ENCODE assay signal across 9 cellular contexts in the genomic region with DNA sequence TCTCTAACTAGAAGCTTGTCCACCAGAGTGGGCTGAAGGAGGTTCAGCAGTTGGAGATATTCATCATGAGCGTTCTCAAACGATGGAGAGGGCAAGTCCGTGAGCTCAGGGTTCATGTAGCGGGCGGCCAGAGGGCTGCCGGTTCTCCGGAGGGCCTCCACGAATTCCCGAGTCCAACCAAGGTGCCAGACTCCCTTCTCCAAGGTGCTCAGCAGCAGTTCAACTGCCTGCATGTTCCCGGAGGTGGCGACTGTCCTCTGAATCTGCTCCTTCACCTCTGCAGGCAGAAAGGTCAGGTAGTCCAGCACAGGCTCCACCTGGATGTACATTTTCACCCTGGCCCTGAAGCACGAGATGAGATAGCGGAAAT. TPM values are rescaled to one million over a fixed set of nuclear protein-coding genes. Genes with fewer than 3 reads are reported as not detected.
A peak's percentile ranks its signal among the peaks of the same experiment; 100 is the strongest.
DNase-seq lines count a peak whose midpoint lies in the region; ATAC-seq, FAIRE-seq and TF ChIP-seq lines count a peak whose summit lies in the region.
"Had no signal": no experiment of that assay in that cellular context is flagged by ENCODE, and none has a peak within 500 bp of the region (broad histone marks: within the 10 kb centered on the region; RNA-seq: fewer than 3 reads in every experiment).

No MANE protein-coding gene starts in this region.

- peak overlapping the region; percentile 95 for H3K4me3 Mint-ChIP-seq in HFFc6
- H3K4me3 Mint-ChIP-seq in activated naive CD4-positive, alpha-beta T cell treated with anti-CD3 and anti-CD28 coated beads for 36 hours, result peak overlapping the region; percentile 94

- peaks cover 19% of the 10 kb centered on the region for H3K4me1 Mint-ChIP-seq in HFFc6 (ENCODE audit: low read depth)
- peaks cover 53% of the 10 kb centered on the region for H3K4me1 Mint-ChIP-seq in activated naive CD4-positive, alpha-beta T cell treated with anti-CD3 and anti-CD28 coated beads for 36 hours (ENCODE audit: low read depth)

- H3K27me3 Mint-ChIP-seq in HFFc6 (ENCODE audit: insufficient read depth), result no peaks in the 10 kb centered on the region
- H3K27me3 Mint-ChIP-seq in activated naive CD4-positive, alpha-beta T cell treated with anti-CD3 and anti-CD28 coated beads for 36 hours (ENCODE audit: low read depth), result no peaks in the 10 kb centered on the region

- H3K4me3 ChIP-seq in retinal pigment epithelial cell (ENCODE audit: low read length), result peak overlapping the region; percentile 69

- CTCF ChIA-PET in activated naive CD4-positive, alpha-beta T cell treated with anti-CD3 and anti-CD28 coated beads for 36 hours (lab: Charles Lee), result interaction anchor here (1.0 kb wide), 1 partner anchor 20 kb away, joined by 3 read pairs; no protein-coding TSS in a partner anchor

- H3K36me3 Mint-ChIP-seq in HFFc6 (ENCODE audit: low read depth), result no peaks in the 10 kb centered on the region
- H3K36me3 Mint-ChIP-seq in activated naive CD4-positive, alpha-beta T cell treated with anti-CD3 and anti-CD28 coated beads for 36 hours (ENCODE audit: low read depth), result peaks cover 17% of the 10 kb centered on the region

- TF ChIP-seq CTCF in HFFc6 (IDR thresholded peaks at IDR 0.05), result no peak
- no peak for TF ChIP-seq CTCF in retinal pigment epithelial cell (conservative IDR thresholded peaks at IDR 0.05; ENCODE audit: low read depth, low read length)

- DNase-seq in HFFc6 (peak; percentile 8), NCI-H226 (peak; percentile 18), left cardiac atrium (peak; percentile 27), retinal pigment epithelial cell (ENCODE audit: low read depth) (no peak), GM12892 (ENCODE audit: insufficient read length) (no peak), cerebellum (ENCODE audit: low spot score) (no peak)
- peak; percentile 48 for DNase-seq in activated naive CD4-positive, alpha-beta T cell treated with anti-CD3 and anti-CD28 coated beads for 36 hours

- peak overlapping the region; percentile 87 for H3K27ac Mint-ChIP-seq in HFFc6
- peak overlapping the region; percentile 88 for H3K27ac Mint-ChIP-seq in activated naive CD4-positive, alpha-beta T cell treated with anti-CD3 and anti-CD28 coated beads for 36 hours

- H3K9me3 Mint-ChIP-seq in HFFc6, result no peaks in the 10 kb centered on the region
- no peaks in the 10 kb centered on the region for H3K9me3 Mint-ChIP-seq in activated naive CD4-positive, alpha-beta T cell treated with anti-CD3 and anti-CD28 coated beads for 36 hours

- no peak for FAIRE-seq in GM12892 (lab: Jason Lieb, UNC)
- FAIRE-seq: frontal cortex had no signal

- peak; percentile 5 for ATAC-seq in GM18502 (IDR thresholded peaks at IDR 0.05; ENCODE audit: poor library complexity, unreplicated experiment)
- ATAC-seq in left cardiac atrium, result peak; percentile 32 to 45

- intact Hi-C loops in activated naive CD4-positive, alpha-beta T cell treated with anti-CD3 and anti-CD28 coated beads for 36 hours (cut with micrococcal nuclease), result loop anchor here (1.0 to 5.0 kb wide), 9 partner anchors 17 to 1158 kb away; partner anchors contain the start of genes DPP4, GCA and TANK
- intact Hi-C loops in left cardiac atrium (cut with DNase I), result no loop called here

- no peak for TF ChIP-seq POLR2A in GM12892 (IDR thresholded peaks at IDR 0.05; ENCODE audit: low read depth, low read length)

RNA-seq across cellular contexts. Expression of gene IFIH1, which starts 0.6 kb away (rescaled TPM):
- 1 to 10 TPM in 4 of 6 experiments, under 1 TPM in 2; 0.83 to 2.1 (median 1.7) TPM for total RNA-seq in HFFc6 (2021; fragmentation: NEBNext Ultra II Directional; extraction: Animal tissue kit (Norgen Biotek cat#: 25700))
- 10 to 100 TPM; 33.8 to 34.6 TPM for total RNA-seq in activated naive CD4-positive, alpha-beta T cell treated with anti-CD3 and anti-CD28 coated beads for 36 hours
- total RNA-seq in left cardiac atrium (10 to 100 TPM in 1 of 2 donors, 1 to 10 TPM in 1; 8.5 to 11.4 TPM), cerebellum (2.3 TPM)
- 60.0 TPM for polyA plus RNA-seq in GM12892 (2012; ENCODE audit: missing spikeins)

RNA-seq across cellular contexts. Expression of gene GCA, which starts 26.0 kb away (rescaled TPM):
- total RNA-seq in HFFc6 (2021; fragmentation: NEBNext Ultra II Directional; extraction: Animal tissue kit (Norgen Biotek cat#: 25700)), result under 1 TPM in 4 of 6 experiments, not detected in 2; 0.20 to 0.29 (median 0.28) TPM
- total RNA-seq in activated naive CD4-positive, alpha-beta T cell treated with anti-CD3 and anti-CD28 coated beads for 36 hours, result 10 to 100 TPM; 36.7 to 40.2 TPM
- total RNA-seq in left cardiac atrium, result 10 to 100 TPM; 17.5 to 18.4 TPM
- 34.5 TPM for polyA plus RNA-seq in GM12892 (2012; ENCODE audit: missing spikeins)
- total RNA-seq in cerebellum, result 18.9 TPM

Comparison
In these comparisons a context has a peak if more than half of its experiments do, and no peak if none do; other contexts are left out.
1. DNase-seq: peak in HFFc6 (single experiment), NCI-H226 (single experiment), activated naive CD4-positive, alpha-beta T cell treated with anti-CD3 and anti-CD28 coated beads for 36 hours (single experiment) and left cardiac atrium (single experiment); none in retinal pigment epithelial cell (single experiment), GM12892 (single experiment) and cerebellum (single experiment).
2. RNA of gene GCA, which starts 26.0 kb away (total RNA-seq): 36.7 to 40.2 TPM in activated naive CD4-positive, alpha-beta T cell treated with anti-CD3 and anti-CD28 coated beads for 36 hours, 18.9 TPM in cerebellum (single experiment) and 17.5 to 18.4 TPM in left cardiac atrium; 0.20 to 0.29 TPM in HFFc6; every median in the first group is over 10 times any median in the second.